ENCODE assay signal across 1 cellular context in the genomic region with DNA sequence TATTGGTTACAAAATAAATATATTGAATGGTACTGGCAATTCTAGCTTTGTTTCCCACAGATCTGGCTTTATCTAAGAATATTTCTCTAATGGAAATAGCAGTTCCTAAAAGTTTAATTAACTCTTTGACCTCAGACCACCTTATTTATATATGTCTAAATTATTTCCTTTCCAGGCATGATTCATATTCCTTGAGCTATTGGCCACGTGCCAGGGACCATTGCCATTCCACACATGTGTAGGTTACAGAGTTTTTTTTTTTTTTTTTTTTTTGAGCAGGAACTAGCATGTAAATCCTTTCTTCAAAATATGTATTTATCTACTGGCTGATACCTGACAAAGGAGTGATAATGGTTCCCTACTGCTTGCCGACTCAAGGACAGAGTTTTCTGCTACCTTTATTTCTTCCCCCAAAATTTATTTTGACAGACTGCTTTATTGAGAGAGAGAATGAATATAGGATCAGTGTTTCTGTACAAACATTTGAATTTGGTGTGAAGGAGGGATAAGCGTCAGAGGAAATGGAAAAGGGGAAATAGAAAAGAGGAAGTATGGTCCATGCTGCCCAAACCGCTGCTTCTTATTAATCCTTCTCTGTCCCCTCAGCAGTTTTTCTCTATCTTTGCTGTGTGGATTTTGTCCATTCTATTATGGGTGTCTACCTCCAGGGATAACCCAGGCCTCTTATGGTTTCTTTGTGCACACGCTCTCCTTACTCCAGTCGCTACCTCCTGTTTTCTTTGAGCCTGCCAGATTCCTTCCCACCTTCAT.
TF ChIP-seq lines count a peak whose summit lies in the region.

No MANE protein-coding gene starts in this region.

TF ChIP-seq in GM12878, 131 proteins besides CTCF, POLR2A, EP300 and RAD21 (continued from another document):
- TF ChIP-seq, protein P1, sequence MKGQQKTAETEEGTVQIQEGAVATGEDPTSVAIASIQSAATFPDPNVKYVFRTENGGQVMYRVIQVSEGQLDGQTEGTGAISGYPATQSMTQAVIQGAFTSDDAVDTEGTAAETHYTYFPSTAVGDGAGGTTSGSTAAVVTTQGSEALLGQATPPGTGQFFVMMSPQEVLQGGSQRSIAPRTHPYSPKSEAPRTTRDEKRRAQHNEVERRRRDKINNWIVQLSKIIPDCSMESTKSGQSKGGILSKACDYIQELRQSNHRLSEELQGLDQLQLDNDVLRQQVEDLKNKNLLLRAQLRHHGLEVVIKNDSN (IDR thresholded peaks at IDR 0.05; ENCODE audit: borderline replicate concordance, extremely low read length, insufficient read depth, low read depth, low read length): no peak
- TF ChIP-seq BCL11A (IDR thresholded peaks at IDR 0.05; ENCODE audit: low read depth, low read length): no peak
- no peak for TF ChIP-seq SP1 (IDR thresholded peaks at IDR 0.05; ENCODE audit: low read depth, low read length)
- no peak for TF ChIP-seq ATF7 (IDR thresholded peaks at IDR 0.05; ENCODE audit: low read depth)
- no peak for TF ChIP-seq GABPA (IDR thresholded peaks at IDR 0.05; ENCODE audit: low read depth)
- no peak for TF ChIP-seq ZNF24 (IDR thresholded peaks at IDR 0.05)
- TF ChIP-seq, protein P2, sequence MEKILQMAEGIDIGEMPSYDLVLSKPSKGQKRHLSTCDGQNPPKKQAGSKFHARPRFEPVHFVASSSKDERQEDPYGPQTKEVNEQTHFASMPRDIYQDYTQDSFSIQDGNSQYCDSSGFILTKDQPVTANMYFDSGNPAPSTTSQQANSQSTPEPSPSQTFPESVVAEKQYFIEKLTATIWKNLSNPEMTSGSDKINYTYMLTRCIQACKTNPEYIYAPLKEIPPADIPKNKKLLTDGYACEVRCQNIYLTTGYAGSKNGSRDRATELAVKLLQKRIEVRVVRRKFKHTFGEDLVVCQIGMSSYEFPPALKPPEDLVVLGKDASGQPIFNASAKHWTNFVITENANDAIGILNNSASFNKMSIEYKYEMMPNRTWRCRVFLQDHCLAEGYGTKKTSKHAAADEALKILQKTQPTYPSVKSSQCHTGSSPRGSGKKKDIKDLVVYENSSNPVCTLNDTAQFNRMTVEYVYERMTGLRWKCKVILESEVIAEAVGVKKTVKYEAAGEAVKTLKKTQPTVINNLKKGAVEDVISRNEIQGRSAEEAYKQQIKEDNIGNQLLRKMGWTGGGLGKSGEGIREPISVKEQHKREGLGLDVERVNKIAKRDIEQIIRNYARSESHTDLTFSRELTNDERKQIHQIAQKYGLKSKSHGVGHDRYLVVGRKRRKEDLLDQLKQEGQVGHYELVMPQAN (conservative IDR thresholded peaks at IDR 0.05): no peak
- TF ChIP-seq SREBF1 (IDR thresholded peaks at IDR 0.05; ENCODE audit: low read length): no peak
- TF ChIP-seq, protein P3, sequence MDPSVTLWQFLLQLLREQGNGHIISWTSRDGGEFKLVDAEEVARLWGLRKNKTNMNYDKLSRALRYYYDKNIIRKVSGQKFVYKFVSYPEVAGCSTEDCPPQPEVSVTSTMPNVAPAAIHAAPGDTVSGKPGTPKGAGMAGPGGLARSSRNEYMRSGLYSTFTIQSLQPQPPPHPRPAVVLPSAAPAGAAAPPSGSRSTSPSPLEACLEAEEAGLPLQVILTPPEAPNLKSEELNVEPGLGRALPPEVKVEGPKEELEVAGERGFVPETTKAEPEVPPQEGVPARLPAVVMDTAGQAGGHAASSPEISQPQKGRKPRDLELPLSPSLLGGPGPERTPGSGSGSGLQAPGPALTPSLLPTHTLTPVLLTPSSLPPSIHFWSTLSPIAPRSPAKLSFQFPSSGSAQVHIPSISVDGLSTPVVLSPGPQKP (IDR thresholded peaks at IDR 0.05; ENCODE audit: low read depth, low read length): no peak
- TF ChIP-seq SUPT20H (IDR thresholded peaks at IDR 0.05; ENCODE audit: borderline replicate concordance, control insufficient read depth, low read depth, low read length): no peak
- no peak for TF ChIP-seq NR2F1 (conservative IDR thresholded peaks at IDR 0.05)
- TF ChIP-seq, protein P4, sequence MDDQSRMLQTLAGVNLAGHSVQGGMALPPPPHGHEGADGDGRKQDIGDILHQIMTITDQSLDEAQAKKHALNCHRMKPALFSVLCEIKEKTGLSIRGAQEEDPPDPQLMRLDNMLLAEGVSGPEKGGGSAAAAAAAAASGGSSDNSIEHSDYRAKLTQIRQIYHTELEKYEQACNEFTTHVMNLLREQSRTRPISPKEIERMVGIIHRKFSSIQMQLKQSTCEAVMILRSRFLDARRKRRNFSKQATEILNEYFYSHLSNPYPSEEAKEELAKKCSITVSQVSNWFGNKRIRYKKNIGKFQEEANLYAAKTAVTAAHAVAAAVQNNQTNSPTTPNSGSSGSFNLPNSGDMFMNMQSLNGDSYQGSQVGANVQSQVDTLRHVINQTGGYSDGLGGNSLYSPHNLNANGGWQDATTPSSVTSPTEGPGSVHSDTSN (IDR thresholded peaks at IDR 0.05; ENCODE audit: insufficient replicate concordance, low read depth, low read length): no peak
- no peak for TF ChIP-seq EED (IDR thresholded peaks at IDR 0.05; ENCODE audit: low read depth)
- no peak for TF ChIP-seq TCF12 (IDR thresholded peaks at IDR 0.05; ENCODE audit: low read depth, low read length)
